ENCODE assay signal across 10 cellular contexts in the genomic region with DNA sequence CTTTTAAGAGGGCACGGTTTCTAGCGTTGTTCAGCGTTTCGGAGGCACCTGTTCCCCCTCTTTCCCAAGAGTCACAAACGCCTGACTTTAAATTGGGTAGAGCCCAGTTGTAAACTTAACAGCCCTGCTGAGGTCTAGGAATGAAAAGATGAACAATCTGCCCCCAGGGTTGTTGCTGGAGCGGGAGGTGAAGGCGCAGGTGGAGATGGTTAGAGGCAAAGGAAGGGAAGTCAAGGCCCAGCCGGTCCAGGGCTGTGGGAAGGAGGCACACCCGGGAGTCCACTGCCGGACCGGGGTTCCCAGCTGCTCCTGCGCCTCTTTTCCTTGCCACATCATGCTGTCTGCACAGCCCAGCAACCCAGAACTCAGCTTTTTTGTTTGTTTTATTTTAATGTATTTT. TPM values are rescaled to one million over a fixed set of nuclear protein-coding genes. Genes with fewer than 3 reads are reported as not detected.
A peak's percentile ranks its signal among the peaks of the same experiment; 100 is the strongest.
DNase-seq lines count a peak whose midpoint lies in the region; ATAC-seq and TF ChIP-seq lines count a peak whose summit lies in the region.
"Had no signal": no experiment of that assay in that cellular context is flagged by ENCODE, and none has a peak within 500 bp of the region (broad histone marks: within the 10 kb centered on the region; RNA-seq: fewer than 3 reads in every experiment).

No MANE protein-coding gene starts in this region.

- H2AFZ ChIP-seq in Karpas-422 (ENCODE audit: low read length) = no peak overlapping the region

- peak overlapping the region; percentile 62 to 97 (median 92) for H3K4me3 Mint-ChIP-seq in naive B cell

- H3K27me3 Mint-ChIP-seq in naive B cell = no peaks in the 10 kb centered on the region

- H3K9me2 ChIP-seq in Karpas-422 (replicated peaks; ENCODE audit: insufficient read depth, low read length) = no peaks in the 10 kb centered on the region

- H3K27me3 ChIP-seq in AG04450 (ENCODE audit: control insufficient read depth, insufficient read depth, low read length) (peaks cover 27% of the 10 kb centered on the region), Karpas-422 (ENCODE audit: low read length) (no peaks in the 10 kb centered on the region), duodenal mucosa (ENCODE audit: control insufficient read depth in 1 of 2, insufficient read depth in 2 of 2, low read length in 2 of 2) (no peaks in the 10 kb centered on the region), HAP-1 (ENCODE audit: low read depth) (no peaks in the 10 kb centered on the region)

- peaks cover 8% of the 10 kb centered on the region for H3K4me1 ChIP-seq in Karpas-422 (ENCODE audit: low read length)
- peaks cover 51 to 52% of the 10 kb centered on the region in 2 donors for H3K4me1 ChIP-seq in duodenal mucosa (ENCODE audit: control insufficient read depth in 1 of 2, insufficient read depth in 2 of 2, low read length in 2 of 2)
- no peaks in the 10 kb centered on the region; the same call in 1 of the 2 replicates for H3K4me1 ChIP-seq in HAP-1

- peak overlapping the region; percentile 57; the same call in 1 of the 2 replicates for H3K4me3 ChIP-seq in AG04450 (ENCODE audit: low read depth, low read length)
- H3K4me3 ChIP-seq in Karpas-422 (ENCODE audit: low read length) = no peak overlapping the region
- peak overlapping the region; percentile 82 for H3K4me3 ChIP-seq in duodenal mucosa (ENCODE audit: low read depth in 1 of 2, low read length in 2 of 2)
- no peak overlapping the region for H3K4me3 ChIP-seq in HAP-1

- no peaks in the 10 kb centered on the region for H3K79me2 ChIP-seq in Karpas-422 (ENCODE audit: low read length)

- H4K20me1 ChIP-seq in Karpas-422 (ENCODE audit: insufficient read depth, low read depth, low read length) = no peaks in the 10 kb centered on the region

- TF ChIP-seq CTCF in AG04450 (IDR thresholded peaks at IDR 0.05; ENCODE audit: low read depth, low read length) = no peak

- H3K27ac ChIP-seq in AG04450 (ENCODE audit: low read depth, low read length) (no peak overlapping the region), Karpas-422 (ENCODE audit: low read length) (no peak overlapping the region), duodenal mucosa (ENCODE audit: low read depth, low read length) (peak overlapping the region; percentile 61)

- no peak for ATAC-seq in naive B cell (ENCODE audit: low read depth in 2 of 2)
- no peak for ATAC-seq in GM18519 (IDR thresholded peaks at IDR 0.05; ENCODE audit: low FRiP score, unreplicated experiment)

- POLR2A ChIA-PET in AG04450 (lab: Yijun Ruan, JAX) = no interaction called here

- H3K9me3 Mint-ChIP-seq in naive B cell = no peaks in the 10 kb centered on the region

- peak overlapping the region in 1 of 6 donors; percentile 81 for H3K27ac Mint-ChIP-seq in naive B cell

- H3K4me1 Mint-ChIP-seq in naive B cell = peaks cover 14 to 17% (median 17%) of the 10 kb centered on the region in 3 donors

- DNase-seq in AG04450 (ENCODE audit: low read depth, low spot score) (no peak), Karpas-422 (no peak), naive B cell (no peak), HAP-1 (ENCODE audit: low spot score in 2 of 2) (no peak), NCI-H2171 treated with DMSO at 0.1 percent for 48 hours (lab: John Stamatoyannopoulos, UW) (no peak)
- no peak for DNase-seq in activated CD4-positive, alpha-beta T cell treated with anti-CD3 and anti-CD28 coated beads, Interleukin-2, amount 50 U/mL, for 4 hours
- DNase-seq: SW 1271 had no signal

- H3K36me3 ChIP-seq in Karpas-422 (ENCODE audit: insufficient read depth, low read length) (no peaks in the 10 kb centered on the region), duodenal mucosa (ENCODE audit: control insufficient read depth in 1 of 2, insufficient read depth in 2 of 2, low read length in 2 of 2) (no peaks in the 10 kb centered on the region), HAP-1 (replicated peaks) (no peaks in the 10 kb centered on the region)

- peak overlapping the region; percentile 55 for H3K4me2 ChIP-seq in Karpas-422 (ENCODE audit: low read depth, low read length, poor library complexity, severe bottlenecking)

- no peaks in the 10 kb centered on the region; the same call in 1 of the 2 replicates for H3K9me3 ChIP-seq in AG04450 (ENCODE audit: control insufficient read depth, insufficient read depth, low read length)
- no peaks in the 10 kb centered on the region for H3K9me3 ChIP-seq in Karpas-422 (ENCODE audit: low read length)
- no peaks in the 10 kb centered on the region for H3K9me3 ChIP-seq in duodenal mucosa (ENCODE audit: control insufficient read depth in 1 of 2, low read length in 2 of 2)
- H3K9me3 ChIP-seq in HAP-1 = no peaks in the 10 kb centered on the region

- no peaks in the 10 kb centered on the region for H3K36me3 Mint-ChIP-seq in naive B cell

- H3K9ac ChIP-seq in Karpas-422 (ENCODE audit: low read length) (no peak overlapping the region), duodenal mucosa (ENCODE audit: low read depth in 1 of 2, low read length in 2 of 2) (peak overlapping the region; percentile 68 to 86)

- in situ Hi-C loops in HAP-1 (cut with MboI; ENCODE audit: low sequenced_read_pairs) = no loop called here

- CTCF ChIA-PET in AG04450 (lab: Charles Lee) = no interaction called here

RNA-seq across cellular contexts. Expression of gene PRXL2A, which starts 0.8 kb away (rescaled TPM):
- polyA plus RNA-seq in AG04450 (2011; rRNA removed) (3.9 and 5.2 TPM in 2 replicates), naive B cell (ENCODE audit: low read depth in 6 of 6) (10 to 100 TPM in 2 of 6 donors, 1 to 10 TPM in 4; 2.5 to 13.9 (median 8.3) TPM)
- 1.0 and 1.8 TPM in 2 replicates for polyA minus RNA-seq in AG04450 (2011; rRNA and poly(A)+ RNA removed)
- total RNA-seq in Karpas-422 (2014; rRNA removed; shearing (Covaris generic); ENCODE audit: low replicate concordance) = 1.7 and 7.2 TPM in 2 replicates

RNA-seq across cellular contexts. Expression of gene TSPAN14, which starts 45.0 kb away (rescaled TPM):
- polyA plus RNA-seq in AG04450 (2011; rRNA removed) = 27.3 and 32.5 TPM in 2 replicates
- polyA minus RNA-seq in AG04450 (2011; rRNA and poly(A)+ RNA removed) = 24.3 and 32.1 TPM in 2 replicates
- 3.4 TPM in 2 replicates for total RNA-seq in Karpas-422 (2014; rRNA removed; shearing (Covaris generic); ENCODE audit: low replicate concordance)
- 10 to 100 TPM; 31.0 to 60.8 (median 38.1) TPM for polyA plus RNA-seq in naive B cell (ENCODE audit: low read depth in 6 of 6)

RNA-seq across cellular contexts. Expression of gene DYDC2, which starts 52.5 kb away (rescaled TPM):
- not detected in 2 replicates for polyA plus RNA-seq in AG04450 (2011; rRNA removed)
- not detected in 2 replicates for polyA minus RNA-seq in AG04450 (2011; rRNA and poly(A)+ RNA removed)
- 0.37 TPM in 1 of 2 replicates, not detected in the other for total RNA-seq in Karpas-422 (2014; rRNA removed; shearing (Covaris generic); ENCODE audit: low replicate concordance)
- not detected for polyA plus RNA-seq in naive B cell (ENCODE audit: low read depth in 6 of 6)
- total RNA-seq: myocyte had no signal

RNA-seq across cellular contexts. Expression of gene DYDC1, which starts 52.6 kb away (rescaled TPM):
- not detected in 2 replicates for polyA plus RNA-seq in AG04450 (2011; rRNA removed)
- not detected in 2 replicates for polyA minus RNA-seq in AG04450 (2011; rRNA and poly(A)+ RNA removed)
- not detected in 2 replicates for total RNA-seq in Karpas-422 (2014; rRNA removed; shearing (Covaris generic); ENCODE audit: low replicate concordance)
- polyA plus RNA-seq in naive B cell (ENCODE audit: low read depth in 6 of 6) = not detected
- total RNA-seq: myocyte had no signal

Comparison
In these comparisons a context has a peak if more than half of its experiments do, and no peak if none do; other contexts are left out.
1. H3K4me3 ChIP-seq: peak in AG04450 (single experiment) and duodenal mucosa (2 of 2); none in Karpas-422 (single experiment) and HAP-1 (single experiment).